In the genomic region with DNA sequence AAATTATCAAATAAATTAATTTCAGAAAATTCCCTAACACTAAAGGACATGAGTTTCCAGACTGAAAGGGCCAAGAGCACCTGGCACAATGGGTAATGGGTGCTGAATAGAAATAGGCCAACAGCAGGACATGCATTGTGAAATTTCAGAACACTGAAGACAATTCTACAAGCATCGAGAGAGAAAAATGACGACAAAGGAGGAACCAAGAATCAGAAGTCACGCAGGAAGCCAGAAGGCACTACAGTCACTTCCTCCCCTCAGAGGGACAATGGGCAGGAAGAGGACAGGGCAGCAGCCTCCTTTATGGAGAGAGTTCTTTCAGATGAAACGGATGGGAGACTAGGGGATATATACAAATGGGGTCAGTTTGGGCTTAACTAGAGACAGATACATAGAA, we compare ENCODE assay signal across 8 cellular contexts. TPM values are rescaled to one million over a fixed set of nuclear protein-coding genes. Genes with fewer than 3 reads are reported as not detected.
A peak's percentile ranks its signal among the peaks of the same experiment; 100 is the strongest.
DNase-seq lines count a peak whose midpoint lies in the region; ATAC-seq and TF ChIP-seq lines count a peak whose summit lies in the region.

No MANE protein-coding gene starts in this region.

- TF ChIP-seq CTCF in GM13976 (IDR thresholded peaks at IDR 0.05; ENCODE audit: borderline replicate concordance, control extremely low read depth, extremely low read depth, insufficient read depth, missing control alignments) (no peak), Caco-2 (IDR thresholded peaks at IDR 0.05; ENCODE audit: insufficient read depth in 1 of 2, low read depth in 1 of 2, low read length in 1 of 2, severe bottlenecking in 1 of 2, unreplicated experiment in 1 of 2) (no peak)

- no peak overlapping the region for H3K4me3 ChIP-seq in effector memory CD4-positive, alpha-beta T cell (ENCODE audit: insufficient read depth, low read depth, low read length, poor library complexity, severe bottlenecking)
- H3K4me3 ChIP-seq in Caco-2 (ENCODE audit: low read depth, low read length): no peak overlapping the region

- H3K36me3 Mint-ChIP-seq in central memory CD8-positive, alpha-beta T cell (ENCODE audit: insufficient read depth): peaks cover 4% of the 10 kb centered on the region
- peaks cover 0 to 12% (median 5%) of the 10 kb centered on the region in 3 donors for H3K36me3 Mint-ChIP-seq in naive thymus-derived CD8-positive, alpha-beta T cell
- peaks cover 7% of the 10 kb centered on the region for H3K36me3 Mint-ChIP-seq in Caco-2 (ENCODE audit: insufficient read depth, unreplicated experiment)

- peak overlapping the region; percentile 81 for H3K27ac Mint-ChIP-seq in central memory CD8-positive, alpha-beta T cell (ENCODE audit: low read depth)
- peak overlapping the region; percentile 19 to 92 (median 74) for H3K27ac Mint-ChIP-seq in naive thymus-derived CD8-positive, alpha-beta T cell
- H3K27ac Mint-ChIP-seq in Caco-2 (ENCODE audit: unreplicated experiment): no peak overlapping the region

- DNase-seq in GM13976 (ENCODE audit: low spot score): peak; percentile 55
- DNase-seq in Kasumi-1 (lab: John Stamatoyannopoulos, UW): peak; percentile 68 to 70
- no peak for DNase-seq in central memory CD8-positive, alpha-beta T cell (ENCODE audit: low spot score in 2 of 2)
- peak in 1 of 10 donors; percentile 4 for DNase-seq in naive thymus-derived CD8-positive, alpha-beta T cell
- DNase-seq in effector memory CD4-positive, alpha-beta T cell: no peak
- no peak for DNase-seq in Caco-2
- no peak for DNase-seq in cerebellum (ENCODE audit: low spot score)
- DNase-seq in AG08395 (ENCODE audit: low spot score): no peak

- H3K27me3 Mint-ChIP-seq in central memory CD8-positive, alpha-beta T cell: no peaks in the 10 kb centered on the region
- no peaks in the 10 kb centered on the region for H3K27me3 Mint-ChIP-seq in naive thymus-derived CD8-positive, alpha-beta T cell
- no peaks in the 10 kb centered on the region for H3K27me3 Mint-ChIP-seq in Caco-2 (ENCODE audit: insufficient read depth, unreplicated experiment)

- no peak for ATAC-seq in central memory CD8-positive, alpha-beta T cell (replicated peaks; ENCODE audit: extremely low read depth, poor library complexity, severe bottlenecking)
- ATAC-seq in naive thymus-derived CD8-positive, alpha-beta T cell: peak; percentile 47 to 54

- POLR2A ChIA-PET in naive thymus-derived CD8-positive, alpha-beta T cell (lab: Charles Lee): interaction anchor here (0.6 kb wide), 1 partner anchor 98 kb away, joined by 5 read pairs; no protein-coding TSS in a partner anchor
- POLR2A ChIA-PET in Caco-2 (lab: Charles Lee): no interaction called here

- CTCF ChIA-PET in Caco-2 (lab: Charles Lee): no interaction called here

- H3K4me1 Mint-ChIP-seq in central memory CD8-positive, alpha-beta T cell: peaks cover 18% of the 10 kb centered on the region
- H3K4me1 Mint-ChIP-seq in naive thymus-derived CD8-positive, alpha-beta T cell: peaks cover 9 to 25% (median 18%) of the 10 kb centered on the region in 4 donors
- H3K4me1 Mint-ChIP-seq in Caco-2 (ENCODE audit: low read depth, unreplicated experiment): no peaks in the 10 kb centered on the region

- no peaks in the 10 kb centered on the region for H3K9me3 Mint-ChIP-seq in central memory CD8-positive, alpha-beta T cell
- no peaks in the 10 kb centered on the region for H3K9me3 Mint-ChIP-seq in naive thymus-derived CD8-positive, alpha-beta T cell
- no peaks in the 10 kb centered on the region for H3K9me3 Mint-ChIP-seq in Caco-2 (ENCODE audit: unreplicated experiment)

- H3K27ac ChIP-seq in effector memory CD4-positive, alpha-beta T cell (ENCODE audit: insufficient read depth, low read length, poor library complexity, severe bottlenecking): no peak overlapping the region

- in situ Hi-C loops in GM13976 (cut with MboI; ENCODE audit: low sequenced_read_pairs, unreplicated experiment): no loop called here

- no TSS peak for BruUV-seq in Caco-2 (replicated peaks; lab: Mats Ljungman, UMichigan)

- no peaks in the 10 kb centered on the region for H3K36me3 ChIP-seq in effector memory CD4-positive, alpha-beta T cell (ENCODE audit: control insufficient read depth, insufficient read depth, low read length)
- H3K36me3 ChIP-seq in Caco-2 (ENCODE audit: control insufficient read depth, insufficient read depth, low read length): no peaks in the 10 kb centered on the region

- H3K27me3 ChIP-seq in effector memory CD4-positive, alpha-beta T cell (replicated peaks; ENCODE audit: control insufficient read depth, insufficient read depth, low read length, poor library complexity, severe bottlenecking): no peaks in the 10 kb centered on the region
- H3K27me3 ChIP-seq in Caco-2 (replicated peaks; ENCODE audit: control insufficient read depth, insufficient read depth, low read length): no peaks in the 10 kb centered on the region

- H3K4me3 Mint-ChIP-seq in central memory CD8-positive, alpha-beta T cell: no peak overlapping the region
- peak overlapping the region in 2 of 10 donors; percentile 11 to 22 for H3K4me3 Mint-ChIP-seq in naive thymus-derived CD8-positive, alpha-beta T cell
- no peak overlapping the region for H3K4me3 Mint-ChIP-seq in Caco-2 (ENCODE audit: unreplicated experiment)

- H3K9me3 ChIP-seq in effector memory CD4-positive, alpha-beta T cell (ENCODE audit: control insufficient read depth, low read length): no peaks in the 10 kb centered on the region
- no peaks in the 10 kb centered on the region for H3K9me3 ChIP-seq in Caco-2

- peaks cover 6% of the 10 kb centered on the region for H3K4me1 ChIP-seq in effector memory CD4-positive, alpha-beta T cell (ENCODE audit: control insufficient read depth, insufficient read depth, low read length, poor library complexity, severe bottlenecking)
- H3K4me1 ChIP-seq in Caco-2: peaks cover 6% of the 10 kb centered on the region; the same call in 1 of the 2 replicates

- intact Hi-C loops in Caco-2 (cut with micrococcal nuclease; ENCODE audit: unreplicated experiment): no loop called here

RNA-seq across cellular contexts. Expression of a gene that starts 22.7 kb away (rescaled TPM):
- 10 to 100 TPM; 67.2 to 69.6 TPM for total RNA-seq in naive thymus-derived CD8-positive, alpha-beta T cell
- polyA plus RNA-seq in naive thymus-derived CD8-positive, alpha-beta T cell: 100 to 1,000 TPM; 186 to 278 (median 253) TPM
- 120 and 129 TPM in 2 replicates for total RNA-seq in Caco-2 (2022)
- 60.9 TPM for total RNA-seq in cerebellum

RNA-seq across cellular contexts. Expression of a gene that starts 29.6 kb away (rescaled TPM):
- 10 to 100 TPM; 39.4 to 44.3 TPM for total RNA-seq in naive thymus-derived CD8-positive, alpha-beta T cell
- 10 to 100 TPM; 41.8 to 57.1 (median 44.6) TPM for polyA plus RNA-seq in naive thymus-derived CD8-positive, alpha-beta T cell
- total RNA-seq in Caco-2 (2022) (233 and 258 TPM in 2 replicates), cerebellum (52.4 TPM)

RNA-seq across cellular contexts. Expression of a gene that starts 36.6 kb away (rescaled TPM):
- total RNA-seq in naive thymus-derived CD8-positive, alpha-beta T cell: 10 to 100 TPM; 56.8 to 60.7 TPM
- 10 to 100 TPM; 32.3 to 47.3 (median 39.7) TPM for polyA plus RNA-seq in naive thymus-derived CD8-positive, alpha-beta T cell
- 46.7 and 53.8 TPM in 2 replicates for total RNA-seq in Caco-2 (2022)
- 69.6 TPM for total RNA-seq in cerebellum

Comparison
In these comparisons a context has a peak if more than half of its experiments do, and no peak if none do; other contexts are left out.
1. DNase-seq: peak in GM13976 (single experiment) and Kasumi-1 (2 of 2); none in central memory CD8-positive, alpha-beta T cell (0 of 2), effector memory CD4-positive, alpha-beta T cell (0 of 3), Caco-2 (0 of 2), cerebellum (single experiment) and AG08395 (single experiment).